In the genomic region with DNA sequence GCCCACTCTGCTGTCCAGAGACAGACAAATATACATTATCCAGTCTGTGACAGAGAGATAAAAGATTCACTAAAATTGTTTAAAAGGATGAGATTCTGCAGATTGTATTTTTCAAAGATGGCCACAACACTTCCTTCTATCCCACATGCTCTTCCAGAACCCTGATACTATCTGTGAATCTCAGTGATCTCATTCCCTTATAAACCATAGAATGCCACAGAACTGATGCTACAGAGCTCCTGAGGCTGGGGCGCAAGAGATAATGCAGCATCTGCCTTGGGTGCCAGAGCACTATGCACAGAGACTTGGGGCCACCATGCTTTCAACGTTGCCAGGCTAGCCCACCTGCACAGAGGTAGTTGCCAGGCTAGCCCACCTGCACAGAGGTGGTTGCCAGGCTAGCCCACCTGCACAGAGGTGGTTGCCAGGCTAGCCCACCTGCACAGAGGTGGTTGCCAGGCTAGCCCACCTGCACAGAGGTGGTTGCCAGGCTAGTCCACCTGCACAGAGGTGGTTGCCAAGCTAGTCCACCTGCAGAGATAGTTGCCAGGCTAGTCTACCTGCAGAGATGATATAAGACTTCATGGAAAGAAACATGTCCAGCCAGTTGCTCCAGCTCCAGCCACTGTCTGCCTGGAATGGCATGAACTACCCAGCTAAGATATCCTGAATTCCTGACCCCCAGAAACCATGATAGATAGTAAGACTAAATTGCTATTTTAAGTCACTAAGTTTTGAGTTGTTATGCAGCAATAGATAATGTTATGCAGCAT, we compare ENCODE assay signal across 16 cellular contexts. TPM values are rescaled to one million over a fixed set of nuclear protein-coding genes. Genes with fewer than 3 reads are reported as not detected.
DNase-seq lines count a peak whose midpoint lies in the region; ATAC-seq and TF ChIP-seq lines count a peak whose summit lies in the region.
"Had no signal": no experiment of that assay in that cellular context is flagged by ENCODE, and none has a peak within 500 bp of the region (broad histone marks: within the 10 kb centered on the region; RNA-seq: fewer than 3 reads in every experiment).

No MANE protein-coding gene starts in this region.

- BruUV-seq in A673 (replicated peaks; lab: Mats Ljungman, UMichigan) = no TSS peak

- no peak overlapping the region for H3K9ac ChIP-seq in neuronal stem cell (ENCODE audit: low read depth, low read length, poor library complexity)

- POLR2A ChIA-PET in GM10248 (lab: Yijun Ruan, JAX) = no interaction called here
- POLR2A ChIA-PET in A673 (lab: Charles Lee; ENCODE audit: low non-redundant PET) = no interaction called here

- no peak overlapping the region for H3K4me3 ChIP-seq in neuronal stem cell (ENCODE audit: low read length in 2 of 2)
- no peak overlapping the region for H3K4me3 ChIP-seq in upper lobe of right lung
- H3K4me3 ChIP-seq in A673 (ENCODE audit: low read depth, low read length, poor library complexity, severe bottlenecking) = no peak overlapping the region

- H3K4me1 ChIP-seq in neuronal stem cell (ENCODE audit: control insufficient read depth in 2 of 2, insufficient read depth in 1 of 2, low read depth in 1 of 2, low read length in 2 of 2) = peaks cover 0 to 3% of the 10 kb centered on the region in 2 donors
- H3K4me1 ChIP-seq in upper lobe of right lung = no peaks in the 10 kb centered on the region
- H3K4me1 ChIP-seq in A673 (ENCODE audit: insufficient read depth, low read length, poor library complexity, severe bottlenecking) = no peaks in the 10 kb centered on the region

- CTCF ChIA-PET in GM10248 (lab: Yijun Ruan, JAX) = interaction anchor here (2.8 kb wide), 1 partner anchor 17 kb away, joined by 6 read pairs; no protein-coding TSS in a partner anchor
- CTCF ChIA-PET in A673 (lab: Charles Lee) = no interaction called here

- H3K27ac ChIP-seq in neuronal stem cell (replicated peaks; ENCODE audit: low read length) (no peak overlapping the region), upper lobe of right lung (no peak overlapping the region), A673 (ENCODE audit: low read depth, low read length, poor library complexity, severe bottlenecking) (no peak overlapping the region)
- H3K27ac ChIP-seq: C4-2B had no signal

- H3K18ac ChIP-seq in neuronal stem cell (ENCODE audit: low read length) = no peak overlapping the region

- no peaks in the 10 kb centered on the region for H3K79me1 ChIP-seq in neuronal stem cell (ENCODE audit: low read depth, low read length)

- peaks cover 16% of the 10 kb centered on the region for H3K4me1 Mint-ChIP-seq in chondrocyte (ENCODE audit: low read depth)

- H4K91ac ChIP-seq in neuronal stem cell (ENCODE audit: low read depth, low read length, poor library complexity) = no peak overlapping the region

- H3K27ac Mint-ChIP-seq in chondrocyte (ENCODE audit: unreplicated experiment) = peak overlapping the region; percentile 75
- H3K27ac Mint-ChIP-seq: CD4-positive, alpha-beta T cell; H9 had no signal

- no peak for ATAC-seq in upper lobe of right lung
- no peak for ATAC-seq in HG02610 (IDR thresholded peaks at IDR 0.05; ENCODE audit: unreplicated experiment)

- no peaks in the 10 kb centered on the region for H3K9me3 Mint-ChIP-seq in chondrocyte (ENCODE audit: low read depth)
- H3K9me3 Mint-ChIP-seq: CD4-positive, alpha-beta T cell; H9 had no signal

- H2BK12ac ChIP-seq in neuronal stem cell (ENCODE audit: low read length) = no peak overlapping the region

- no peak overlapping the region for H3K4ac ChIP-seq in neuronal stem cell (ENCODE audit: low read length)

- H3K27me3 Mint-ChIP-seq in chondrocyte (ENCODE audit: low read depth) = no peaks in the 10 kb centered on the region

- no peak overlapping the region for H2BK5ac ChIP-seq in neuronal stem cell (ENCODE audit: low read length)

- no peak overlapping the region for H3K23ac ChIP-seq in neuronal stem cell (ENCODE audit: low read depth, low read length, poor library complexity)

- H2BK120ac ChIP-seq in neuronal stem cell (ENCODE audit: low read depth, low read length) = no peak overlapping the region

- intact Hi-C loops in upper lobe of right lung (cut with DNase I) (no loop called here), A673 (cut with micrococcal nuclease; ENCODE audit: unreplicated experiment) (no loop called here)

- H3K4me3 Mint-ChIP-seq in chondrocyte (ENCODE audit: unreplicated experiment) = no peak overlapping the region
- H3K4me3 Mint-ChIP-seq: CD4-positive, alpha-beta T cell; H9 had no signal

- peak overlapping the region; percentile 56 for H4K8ac ChIP-seq in neuronal stem cell (ENCODE audit: low read depth, low read length)

- no peaks in the 10 kb centered on the region for H3K36me3 Mint-ChIP-seq in chondrocyte (ENCODE audit: low read depth)

- H2AK5ac ChIP-seq in neuronal stem cell (ENCODE audit: low read depth, low read length) = no peak overlapping the region

- H3K9me3 ChIP-seq in neuronal stem cell (replicated peaks in 1 of 2; ENCODE audit: control insufficient read depth in 2 of 2, insufficient read depth in 1 of 2, low read depth in 1 of 2, low read length in 2 of 2) (peaks cover 0 to 4% of the 10 kb centered on the region in 2 donors), upper lobe of right lung (no peaks in the 10 kb centered on the region), A673 (ENCODE audit: low read depth, low read length, poor library complexity, severe bottlenecking) (no peaks in the 10 kb centered on the region)
- H3K9me3 ChIP-seq: Caco-2 had no signal

- DNase-seq in GM10248 (ENCODE audit: extremely low spot score) (peak; percentile 4), chondrocyte (ENCODE audit: low spot score) (peak; percentile 49), neuronal stem cell (ENCODE audit: low spot score) (no peak), upper lobe of right lung (peak; percentile 7), A673 (ENCODE audit: low spot score) (no peak), HK-2 (ENCODE audit: unreplicated experiment) (no peak)
- DNase-seq: ACHN; CD4-positive, alpha-beta T cell; DMS79 treated with DMSO at 0.1 percent for 48 hours; GF-D8; GOT3; Karpas-422 had no signal

- peaks cover 0 to 9% (median 0%) of the 10 kb centered on the region in 3 experiments for H3K27me3 ChIP-seq in neuronal stem cell (ENCODE audit: control insufficient read depth in 3 of 3, insufficient read depth in 3 of 3, low read depth in 1 of 3, low read length in 3 of 3)
- H3K27me3 ChIP-seq in upper lobe of right lung = no peaks in the 10 kb centered on the region
- no peaks in the 10 kb centered on the region for H3K27me3 ChIP-seq in A673 (replicated peaks; ENCODE audit: insufficient read depth, low read depth, low read length, poor library complexity)

- TF ChIP-seq CTCF in GM10248 (IDR thresholded peaks at IDR 0.05; ENCODE audit: control extremely low read depth, extremely low read depth, low read depth, missing control alignments) = no peak
- TF ChIP-seq CTCF in chondrocyte (IDR thresholded peaks at IDR 0.05) = no peak
- TF ChIP-seq CTCF in upper lobe of right lung (IDR thresholded peaks at IDR 0.05) = no peak
- TF ChIP-seq CTCF in A673 (conservative IDR thresholded peaks at IDR 0.05; ENCODE audit: low read depth, low read length) = no peak

- H3K4me2 ChIP-seq in neuronal stem cell (ENCODE audit: insufficient read depth, low read length, poor library complexity, severe bottlenecking) = no peak overlapping the region

- WGBS in neuronal stem cell (ENCODE audit: extremely low coverage in 2 of 2, insufficient read length in 2 of 2, insufficient replicate concordance in 1 of 2), 2 donors = no CpG with 5 or more reads among the region's 2 CpGs

- peak overlapping the region; percentile 91 for H3K14ac ChIP-seq in neuronal stem cell (ENCODE audit: low read length)

- no peak overlapping the region for H2AFZ ChIP-seq in neuronal stem cell (ENCODE audit: low read length)

- H2BK15ac ChIP-seq in neuronal stem cell (ENCODE audit: low read length) = no peak overlapping the region

- H3K36me3 ChIP-seq in neuronal stem cell (replicated peaks in 1 of 2; ENCODE audit: control insufficient read depth in 2 of 2, insufficient read depth in 2 of 2, low read length in 2 of 2) (no peaks in the 10 kb centered on the region), upper lobe of right lung (no peaks in the 10 kb centered on the region), A673 (ENCODE audit: insufficient read depth, low read length, poor library complexity, severe bottlenecking) (no peaks in the 10 kb centered on the region)

RNA-seq across cellular contexts. Expression of a gene that starts 17.6 kb away (rescaled TPM):
- total RNA-seq in chondrocyte (113 to 214 TPM (median 197 TPM) in 3 replicates), upper lobe of right lung (11.5 TPM), A673 (2021) (50.4 and 58.9 TPM in 2 replicates)
- 23.1 TPM for polyA plus RNA-seq in neuronal stem cell (2013, experiment 1 of 2)
- 21.3 TPM for polyA plus RNA-seq in neuronal stem cell (2013, experiment 2 of 2)

RNA-seq across cellular contexts. Expression of a gene that starts 26.6 kb away (rescaled TPM):
- total RNA-seq in chondrocyte (36.4 to 63.4 TPM (median 56.0 TPM) in 3 replicates), upper lobe of right lung (1.3 TPM), A673 (2021) (12.6 and 13.3 TPM in 2 replicates)
- 2.5 TPM for polyA plus RNA-seq in neuronal stem cell (2013, experiment 1 of 2)
- polyA plus RNA-seq in neuronal stem cell (2013, experiment 2 of 2) = 2.6 TPM

Comparison
In these comparisons a context has a peak if more than half of its experiments do, and no peak if none do; other contexts are left out.
1. DNase-seq: peak in GM10248 (single experiment), chondrocyte (single experiment) and upper lobe of right lung (single experiment); none in neuronal stem cell (single experiment), A673 (single experiment) and HK-2 (single experiment).